1 cellular context compared by ENCODE assay signal in genomic region chr6:37667050-37667814, GRCh38.
TF ChIP-seq lines count a peak whose summit lies in the region.

No MANE protein-coding gene starts in this region.

TF ChIP-seq in K562, 482 proteins besides CTCF, POLR2A, EP300 and RAD21 (continued from another document and continues in another):
- TF ChIP-seq ZNF592 (IDR thresholded peaks at IDR 0.05): no peak
- no peak for TF ChIP-seq BRD4 (IDR thresholded peaks at IDR 0.05)
- TF ChIP-seq SPI1 (IDR thresholded peaks at IDR 0.05; ENCODE audit: borderline replicate concordance, low read depth, low read length): no peak
- TF ChIP-seq NBN (IDR thresholded peaks at IDR 0.05; ENCODE audit: low read depth): peak; percentile 96
- peak; percentile 98 for TF ChIP-seq TARDBP (IDR thresholded peaks at IDR 0.05)
- no peak for TF ChIP-seq SMAD2 (IDR thresholded peaks at IDR 0.05; ENCODE audit: low read depth, low read length)
- TF ChIP-seq L3MBTL2 (IDR thresholded peaks at IDR 0.05): 0 out of 2 replicates have a peak, but pooled peaks have one; percentile 34
- peak; percentile 32; the same call in 1 of the 2 replicates for TF ChIP-seq SP1 (CRISPR knock-in tag; IDR thresholded peaks at IDR 0.05)
- peak; percentile 81 for TF ChIP-seq DIDO1 (tag; IDR thresholded peaks at IDR 0.05; ENCODE audit: low read depth)
- no peak for TF ChIP-seq CBX1 (IDR thresholded peaks at IDR 0.05; ENCODE audit: low read depth)
- peak; percentile 89 for TF ChIP-seq MTA3 (IDR thresholded peaks at IDR 0.05; ENCODE audit: borderline replicate concordance)
- TF ChIP-seq KAT2B (IDR thresholded peaks at IDR 0.05; ENCODE audit: low read depth, low read length): no peak
- TF ChIP-seq FOXK2 (conservative IDR thresholded peaks at IDR 0.05 in 1 of 2, IDR thresholded peaks at IDR 0.05 in 1 of 2; ENCODE audit: low read depth in 2 of 2): peak; percentile 40 to 64; a peak in 3 of 4 replicates
- TF ChIP-seq ZBTB40 (IDR thresholded peaks at IDR 0.05): no peak; the same call in 1 of the 2 replicates
- TF ChIP-seq ZBTB40 (CRISPR knock-in tag; IDR thresholded peaks at IDR 0.05): no peak
- TF ChIP-seq NFIX (CRISPR knock-in tag; IDR thresholded peaks at IDR 0.05; ENCODE audit: low read depth): no peak
- TF ChIP-seq ZFP30 (CRISPR knock-in tag; IDR thresholded peaks at IDR 0.05; ENCODE audit: borderline replicate concordance): no peak
- peak; percentile 82 for TF ChIP-seq ZNF23 (CRISPR knock-in tag; IDR thresholded peaks at IDR 0.05)
- TF ChIP-seq PRPF4 (IDR thresholded peaks at IDR 0.05; ENCODE audit: insufficient read depth, low read depth, low read length, poor library complexity, severe bottlenecking): no peak
- TF ChIP-seq ZNF408 (CRISPR knock-in tag; IDR thresholded peaks at IDR 0.05; ENCODE audit: low read depth): no peak
- 0 out of 2 replicates have a peak, but pooled peaks have one; percentile 55 for TF ChIP-seq ZNF785 (CRISPR knock-in tag; IDR thresholded peaks at IDR 0.05)
- TF ChIP-seq ELF4 (CRISPR knock-in tag; IDR thresholded peaks at IDR 0.05): peak; percentile 99
- TF ChIP-seq MAX (CRISPR knock-in tag; IDR thresholded peaks at IDR 0.05): no peak
- TF ChIP-seq UBTF (IDR thresholded peaks at IDR 0.05; ENCODE audit: borderline replicate concordance in 1 of 2, low read depth in 2 of 2, low read length in 2 of 2): 0 out of 4 replicates have a peak, but pooled peaks of 1 of the 2 experiments have one; percentile 58
- TF ChIP-seq SFPQ (IDR thresholded peaks at IDR 0.05; ENCODE audit: low read depth, low read length): no peak
- TF ChIP-seq MAFG (tag; conservative IDR thresholded peaks at IDR 0.05): peak; percentile 81
- no peak; the same call in 1 of the 2 replicates for TF ChIP-seq HINFP (tag; conservative IDR thresholded peaks at IDR 0.05; ENCODE audit: low read depth)
